8 cellular contexts compared by ENCODE assay signal in genomic region chr1:36307601-36308330, GRCh38. TPM values are rescaled to one million over a fixed set of nuclear protein-coding genes. Genes with fewer than 3 reads are reported as not detected.
DNase-seq lines count a peak whose midpoint lies in the region; TF ChIP-seq lines count a peak whose summit lies in the region.

No MANE protein-coding gene starts in this region.

- H3K4me1 ChIP-seq in ACC112 (ENCODE audit: control insufficient read depth, insufficient read depth, low read length, unreplicated experiment): peaks cover 12% of the 10 kb centered on the region
- H3K4me1 ChIP-seq in HEK293 (ENCODE audit: control insufficient read depth, insufficient read depth, low read length): no peaks in the 10 kb centered on the region
- H3K4me1 ChIP-seq in mesodermal cell (ENCODE audit: control insufficient read depth, insufficient read depth, low read length, poor library complexity, severe bottlenecking): peaks cover 20% of the 10 kb centered on the region

- peak overlapping the region in 1 of 5 experiments; percentile 96 for H3K27ac Mint-ChIP-seq in brain

- peaks cover 52% of the 10 kb centered on the region for H3K36me3 Mint-ChIP-seq in brain

- H3K27ac ChIP-seq in ACC112 (ENCODE audit: low read depth, low read length): no peak overlapping the region
- no peak overlapping the region for H3K27ac ChIP-seq in HEK293 (ENCODE audit: extremely low read depth, low read depth, low read length)
- H3K27ac ChIP-seq in mesodermal cell (ENCODE audit: low read depth, low read length, severe bottlenecking): no peak overlapping the region

- peaks cover 0 to 3% (median 0%) of the 10 kb centered on the region in 5 experiments for H3K9me3 Mint-ChIP-seq in brain

- H3K79me2 ChIP-seq in ACC112 (ENCODE audit: control insufficient read depth, insufficient read depth, low read length, unreplicated experiment): peaks cover 9% of the 10 kb centered on the region

- 85 to 90% methylated on average over 4 to 7 of the region's 10 CpGs for WGBS in mesodermal cell (ENCODE audit: insufficient coverage in 2 of 2), 2 experiments

- H3K36me3 ChIP-seq in ACC112 (ENCODE audit: insufficient read depth, low read length) (peaks cover 3% of the 10 kb centered on the region), HEK293 (ENCODE audit: control insufficient read depth in 2 of 2, insufficient read depth in 1 of 2, low read length in 2 of 2) (peaks cover 0 to 71% of the 10 kb centered on the region in 2 experiments; a peak in 2 of 3 replicates), mesodermal cell (ENCODE audit: control insufficient read depth, insufficient read depth, low read length) (peaks cover 60% of the 10 kb centered on the region)

- TF ChIP-seq CTCF in HEK293 (tag by site-specific recombination; IDR thresholded peaks at IDR 0.05): no peak
- no peak for TF ChIP-seq CTCF in brain (conservative IDR thresholded peaks at IDR 0.05)

- CTCF ChIA-PET in HEK293 (lab: Yijun Ruan, JAX): no interaction called here

- peaks cover 3% of the 10 kb centered on the region for H3K27me3 Mint-ChIP-seq in brain

- POLR2A ChIA-PET in HEK293 (lab: Yijun Ruan, JAX): interaction anchor here (0.5 to 2.4 kb wide), 10 partner anchors 10 to 158 kb away, joined by 4 to 11 read pairs (median 5); partner anchors contain the start of genes EVA1B, LSM10 and TRAPPC3

- H2AFZ ChIP-seq in ACC112 (ENCODE audit: low read length, unreplicated experiment): no peak overlapping the region

- H3K4me1 Mint-ChIP-seq in brain: peaks cover 34% of the 10 kb centered on the region

- H3K27me3 ChIP-seq in ACC112 (ENCODE audit: insufficient read depth, low read length): no peaks in the 10 kb centered on the region

- H3K9me3 ChIP-seq in HEK293 (ENCODE audit: control insufficient read depth, insufficient read depth, low read depth, low read length) (no peaks in the 10 kb centered on the region), mesodermal cell (ENCODE audit: control insufficient read depth, low read length) (no peaks in the 10 kb centered on the region)

- no peak for DNase-seq in NCI-H526 treated with DMSO at 0.1 percent for 48 hours (lab: John Stamatoyannopoulos, UW)
- DNase-seq in putamen (ENCODE audit: low spot score): no peak
- no peak for DNase-seq in NCI-H187 (lab: John Stamatoyannopoulos, UW)
- DNase-seq in pons (ENCODE audit: low spot score): no peak

- peak overlapping the region; percentile 92 to 100 (median 98) for H3K4me3 Mint-ChIP-seq in brain

- H3K4me3 ChIP-seq in ACC112 (ENCODE audit: low read depth, low read length) (peak overlapping the region; percentile 87), HEK293 (ENCODE audit: low read depth, low read length) (no peak overlapping the region), mesodermal cell (ENCODE audit: extremely low read depth, insufficient read depth, low read length, poor library complexity, severe bottlenecking) (peak overlapping the region; percentile 46)

TF ChIP-seq in HEK293, 187 proteins besides CTCF, POLR2A, EP300 and RAD21:
- TF ChIP-seq HIC1 (tag by site-specific recombination; IDR thresholded peaks at IDR 0.05) (0 out of 2 replicates have a peak, but pooled peaks have one; percentile 5), SP2 (tag by site-specific recombination; IDR thresholded peaks at IDR 0.05) (no peak)
TF ChIP-seq in HEK293: peak in this region for 1.

RNA-seq across cellular contexts. Expression of gene SH3D21, which starts 1.6 kb away (rescaled TPM):
- 1.6 TPM for polyA plus RNA-seq in brain (ENCODE audit: insufficient read depth, low read depth, low replicate concordance)
- polyA plus RNA-seq in mesodermal cell (2013, experiment 1 of 2): 5.3 TPM
- 5.3 TPM for polyA plus RNA-seq in mesodermal cell (2013, experiment 2 of 2)

RNA-seq across cellular contexts. Expression of gene EVA1B, which starts 15.7 kb away (rescaled TPM):
- 5.2 TPM for polyA plus RNA-seq in brain (ENCODE audit: insufficient read depth, low read depth, low replicate concordance)
- polyA plus RNA-seq in mesodermal cell (2013, experiment 1 of 2): 108 TPM
- polyA plus RNA-seq in mesodermal cell (2013, experiment 2 of 2): 89.0 TPM
